ENCODE assay signal across 27 cellular contexts in the genomic region with DNA sequence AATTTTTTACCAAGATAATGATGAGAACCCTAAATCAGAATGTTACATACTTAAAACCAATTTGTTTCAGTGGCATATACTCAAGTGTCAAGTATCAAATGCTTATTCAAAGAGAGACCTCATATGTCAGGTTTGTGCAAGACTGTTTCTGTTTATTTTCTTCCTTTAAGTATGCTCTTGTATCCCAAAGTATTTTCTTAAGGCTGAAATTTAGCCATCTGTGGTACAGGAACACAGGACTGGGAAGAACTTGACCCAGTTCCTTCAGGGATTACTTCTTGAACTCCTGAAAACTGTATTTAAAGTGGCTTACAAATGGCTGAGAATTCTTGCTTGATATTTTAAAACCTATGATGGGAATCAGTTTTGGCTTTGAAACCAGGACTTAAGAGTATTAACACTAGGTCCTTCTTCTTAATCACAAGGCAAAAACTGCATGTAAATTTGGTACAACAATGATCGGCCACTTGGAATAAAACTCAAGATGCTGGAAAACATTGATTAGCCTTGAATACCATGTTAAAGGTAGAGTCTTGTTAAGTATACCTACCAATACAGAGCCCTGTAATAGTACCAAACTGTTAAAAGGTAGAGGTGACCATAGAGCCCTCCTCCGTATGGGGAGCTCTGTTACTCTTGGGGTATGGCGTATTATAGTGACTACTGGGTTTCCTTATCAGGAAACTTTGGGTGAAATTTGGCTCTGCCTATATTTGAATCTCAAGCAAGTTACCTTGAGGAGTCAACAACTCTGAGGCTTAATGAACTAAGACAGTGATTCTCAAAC.
"Had no signal": no experiment of that assay in that cellular context is flagged by ENCODE, and none has a peak within 500 bp of the region (broad histone marks: within the 10 kb centered on the region; RNA-seq: fewer than 3 reads in every experiment).

No MANE protein-coding gene starts in this region.

- H3K27ac ChIP-seq: body of pancreas, colonic mucosa, epithelial cell of prostate, esophagus squamous epithelium, gastrocnemius medialis, hepatocyte, parathyroid adenoma, right atrium auricular region, suprapubic skin had no signal

- H3K4me3 Mint-ChIP-seq: activated CD8-positive, alpha-beta memory T cell treated with anti-CD3 and anti-CD28 coated beads, Interleukin-2, amount 10 ng/mL, durations not matched to agents 7 days and 5 days; activated CD8-positive, alpha-beta T cell treated with anti-CD3 and anti-CD28 coated beads, Interleukin-2, amount 10 ng/mL, durations not matched to agents 7 days and 5 days; activated naive CD4-positive, alpha-beta T cell treated with anti-CD3 and anti-CD28 coated beads, Interleukin-2, amount 50 U/mL, for 24 hours; naive thymus-derived CD8-positive, alpha-beta T cell; neural crest cell; WTC11 had no signal

- DNase-seq: activated CD4-positive, alpha-beta T cell treated with anti-CD3 and anti-CD28 coated beads for 1 hour; activated CD8-positive, alpha-beta memory T cell treated with anti-CD3 and anti-CD28 coated beads, Interleukin-2, amount 10 ng/mL, durations not matched to agents 7 days and 5 days; activated CD8-positive, alpha-beta T cell treated with anti-CD3 and anti-CD28 coated beads, Interleukin-2, amount 10 ng/mL, durations not matched to agents 7 days and 5 days; activated T-cell treated with anti-CD3 and anti-CD28 coated beads, Interleukin-2, amount 50 U/mL, for 48 hours; anterior cingulate cortex; colonic mucosa; effector CD8-positive, alpha-beta T cell; esophagus squamous epithelium; gastrocnemius medialis; islet precursor cell; left cardiac atrium; naive thymus-derived CD8-positive, alpha-beta T cell; stimulated activated CD4-positive, alpha-beta T cell treated with anti-CD3 and anti-CD28 coated beads, Interleukin-15, amount 100 ng/mL, for 24 hours; stimulated activated CD4-positive, alpha-beta T cell treated with anti-CD3 and anti-CD28 coated beads, Interleukin-2, amount 100 ng/mL, for 24 hours; stimulated activated naive CD4-positive, alpha-beta T cell; T-helper 2 cell; tibial artery had no signal

- H3K27ac Mint-ChIP-seq: activated CD8-positive, alpha-beta memory T cell treated with anti-CD3 and anti-CD28 coated beads, Interleukin-2, amount 10 ng/mL, durations not matched to agents 7 days and 5 days; activated CD8-positive, alpha-beta T cell treated with anti-CD3 and anti-CD28 coated beads, Interleukin-2, amount 10 ng/mL, durations not matched to agents 7 days and 5 days; activated naive CD4-positive, alpha-beta T cell treated with anti-CD3 and anti-CD28 coated beads, Interleukin-2, amount 50 U/mL, for 24 hours; activated T-helper 2 cell treated with anti-CD3 and anti-CD28 coated beads, Interferon-gamma antibody, Interleukin-2, Interleukin-4, amounts not matched to agents 10 μg/mL and 5 μg/mL and 100 μg/mL, durations not matched to agents 14 hours and 24 hours and 36 hours; naive thymus-derived CD8-positive, alpha-beta T cell; WTC11 had no signal

- H3K4me1 Mint-ChIP-seq: activated CD8-positive, alpha-beta memory T cell treated with anti-CD3 and anti-CD28 coated beads, Interleukin-2, amount 10 ng/mL, durations not matched to agents 7 days and 5 days; activated naive CD4-positive, alpha-beta T cell treated with anti-CD3 and anti-CD28 coated beads, Interleukin-2, amount 50 U/mL, for 24 hours; naive thymus-derived CD8-positive, alpha-beta T cell had no signal

- H3K79me2 ChIP-seq: hepatocyte, parathyroid adenoma had no signal

- H3K36me3 ChIP-seq: colonic mucosa, esophagus squamous epithelium, gastrocnemius medialis, right atrium auricular region, suprapubic skin, tibial artery had no signal

- H3K9me3 ChIP-seq: body of pancreas, colonic mucosa, esophagus squamous epithelium, gastrocnemius medialis, right atrium auricular region, suprapubic skin, tibial artery had no signal

- H3K4me3 ChIP-seq: body of pancreas, colonic mucosa, esophagus squamous epithelium, gastrocnemius medialis, hepatocyte, right atrium auricular region, suprapubic skin, tibial artery had no signal

- H2AFZ ChIP-seq: hepatocyte, parathyroid adenoma had no signal

- H3K4me2 ChIP-seq: hepatocyte had no signal

- H3K36me3 Mint-ChIP-seq: activated CD8-positive, alpha-beta memory T cell treated with anti-CD3 and anti-CD28 coated beads, Interleukin-2, amount 10 ng/mL, durations not matched to agents 7 days and 5 days; activated naive CD4-positive, alpha-beta T cell treated with anti-CD3 and anti-CD28 coated beads, Interleukin-2, amount 50 U/mL, for 24 hours; naive thymus-derived CD8-positive, alpha-beta T cell; WTC11 had no signal

- H3K27me3 Mint-ChIP-seq: activated CD8-positive, alpha-beta memory T cell treated with anti-CD3 and anti-CD28 coated beads, Interleukin-2, amount 10 ng/mL, durations not matched to agents 7 days and 5 days had no signal

- H3K9me3 Mint-ChIP-seq: activated naive CD4-positive, alpha-beta T cell treated with anti-CD3 and anti-CD28 coated beads, Interleukin-2, amount 50 U/mL, for 24 hours; activated T-helper 2 cell treated with anti-CD3 and anti-CD28 coated beads, Interferon-gamma antibody, Interleukin-2, Interleukin-4, amounts not matched to agents 10 μg/mL and 5 μg/mL and 100 μg/mL, durations not matched to agents 14 hours and 24 hours and 36 hours; naive thymus-derived CD8-positive, alpha-beta T cell; WTC11 had no signal

- H3K27me3 ChIP-seq: body of pancreas, colonic mucosa, esophagus squamous epithelium, gastrocnemius medialis, hepatocyte, right atrium auricular region, suprapubic skin, tibial artery had no signal

- H3K4me1 ChIP-seq: body of pancreas, colonic mucosa, esophagus squamous epithelium, gastrocnemius medialis, parathyroid adenoma, right atrium auricular region, suprapubic skin had no signal
